In genomic region chr11:91585035-91585801, GRCh38 we compare ENCODE assay signal across 1 cellular context.
TF ChIP-seq lines count a peak whose summit lies in the region.

No MANE protein-coding gene starts in this region.

TF ChIP-seq in GM23338, 12 proteins besides CTCF, POLR2A, EP300 and RAD21 (continued from another document):
- no peak for TF ChIP-seq ZNF462 (CRISPR knock-in tag; IDR thresholded peaks at IDR 0.05)
- no peak for TF ChIP-seq POLR2AphosphoS5 (IDR thresholded peaks at IDR 0.05; ENCODE audit: low read depth)
- no peak for TF ChIP-seq ZNF331 (CRISPR knock-in tag; IDR thresholded peaks at IDR 0.05; ENCODE audit: low read depth)
- no peak for TF ChIP-seq JUNB (IDR thresholded peaks at IDR 0.05; ENCODE audit: unreplicated experiment)
- TF ChIP-seq STAT1 (IDR thresholded peaks at IDR 0.05; ENCODE audit: unreplicated experiment) = no peak
- TF ChIP-seq ZNF114 (CRISPR knock-in tag; IDR thresholded peaks at IDR 0.05) = no peak
- no peak for TF ChIP-seq NANOG (IDR thresholded peaks at IDR 0.05; ENCODE audit: borderline replicate concordance)
